Comparison of ENCODE assay signal across 20 cellular contexts in genomic region chr7:159078193-159078910, GRCh38.
"Had no signal": no experiment of that assay in that cellular context is flagged by ENCODE, and none has a peak within 500 bp of the region (broad histone marks: within the 10 kb centered on the region; RNA-seq: fewer than 3 reads in every experiment).

No MANE protein-coding gene starts in this region.

- H3K9me3 Mint-ChIP-seq: activated naive CD4-positive, alpha-beta T cell treated with anti-CD3 and anti-CD28 coated beads for 36 hours; naive thymus-derived CD8-positive, alpha-beta T cell; neural crest cell had no signal

- DNase-seq: activated CD4-positive, alpha-beta T cell treated with anti-CD3 and anti-CD28 coated beads for 4 hours; activated CD4-positive, alpha-beta T cell treated with anti-CD3 and anti-CD28 coated beads, Interleukin-2, amount 50 U/mL, for 4 hours; activated effector memory CD4-positive, alpha-beta T cell treated with anti-CD3 and anti-CD28 coated beads, Interleukin-2, amount 50 U/mL, for 16 hours; activated naive CD4-positive, alpha-beta T cell treated with anti-CD3 and anti-CD28 coated beads for 36 hours; activated naive CD8-positive, alpha-beta T cell treated with anti-CD3 and anti-CD28 coated beads for 36 hours; activated T-cell treated with anti-CD3 and anti-CD28 coated beads for 4 hours; aorta; body of pancreas; effector memory CD4-positive, alpha-beta T cell; foreskin fibroblast; hippocampal formation; mesenchymal stem cell; naive thymus-derived CD8-positive, alpha-beta T cell; nucleus accumbens; right cardiac atrium; stimulated activated naive CD4-positive, alpha-beta T cell; T-helper 1 cell; T-helper 9 cell; transverse colon had no signal

- H3K27ac Mint-ChIP-seq: activated naive CD4-positive, alpha-beta T cell treated with anti-CD3 and anti-CD28 coated beads for 36 hours; activated naive CD8-positive, alpha-beta T cell treated with anti-CD3 and anti-CD28 coated beads for 36 hours; naive thymus-derived CD8-positive, alpha-beta T cell had no signal

- H3K36me3 Mint-ChIP-seq: activated naive CD8-positive, alpha-beta T cell treated with anti-CD3 and anti-CD28 coated beads for 36 hours; naive thymus-derived CD8-positive, alpha-beta T cell had no signal

- H3K4me1 Mint-ChIP-seq: activated naive CD8-positive, alpha-beta T cell treated with anti-CD3 and anti-CD28 coated beads for 36 hours; neural crest cell had no signal

- ATAC-seq: body of pancreas; naive thymus-derived CD8-positive, alpha-beta T cell; right cardiac atrium had no signal

- H3K4me3 Mint-ChIP-seq: activated naive CD4-positive, alpha-beta T cell treated with anti-CD3 and anti-CD28 coated beads for 36 hours; activated naive CD8-positive, alpha-beta T cell treated with anti-CD3 and anti-CD28 coated beads for 36 hours; naive thymus-derived CD8-positive, alpha-beta T cell; neural crest cell had no signal
